Comparison of ENCODE assay signal across 12 cellular contexts in genomic region chrX:42943051-42943450, GRCh38.
DNase-seq lines count a peak whose midpoint lies in the region; ATAC-seq and TF ChIP-seq lines count a peak whose summit lies in the region.
"Had no signal": no experiment of that assay in that cellular context is flagged by ENCODE, and none has a peak within 500 bp of the region (broad histone marks: within the 10 kb centered on the region; RNA-seq: fewer than 3 reads in every experiment).

No MANE protein-coding gene starts in this region.

- intact Hi-C loops in breast epithelium (cut with DNase I; ENCODE audit: low total_unique reads): no loop called here

- no peak for TF ChIP-seq POLR2A in breast epithelium (IDR thresholded peaks at IDR 0.05)

- H3K4me3 ChIP-seq in DOHH2 (ENCODE audit: low read length) (peak overlapping the region; percentile 33), HL-60 (replicated peaks; ENCODE audit: insufficient read depth, low read length) (no peak overlapping the region), breast epithelium (no peak overlapping the region)

- H3K9me3 ChIP-seq in DOHH2 (ENCODE audit: control insufficient read depth, insufficient read depth, low read length) (peaks cover 32% of the 10 kb centered on the region), breast epithelium (no peaks in the 10 kb centered on the region)

- no peaks in the 10 kb centered on the region for H3K79me2 ChIP-seq in DOHH2 (ENCODE audit: control insufficient read depth, low read length)

- peak; percentile 16 for ATAC-seq in GM19468 (IDR thresholded peaks at IDR 0.05; ENCODE audit: extremely low read depth, unreplicated experiment)
- ATAC-seq in HG03571 (IDR thresholded peaks at IDR 0.05; ENCODE audit: unreplicated experiment): no peak
- no peak for ATAC-seq in HG03521 (IDR thresholded peaks at IDR 0.05; ENCODE audit: unreplicated experiment)

- H3K27ac ChIP-seq in DOHH2 (ENCODE audit: low read depth, low read length): peak overlapping the region; percentile 84
- peak overlapping the region; percentile 72 for H3K27ac ChIP-seq in HL-60 (replicated peaks)
- H3K27ac ChIP-seq in breast epithelium: peak overlapping the region; percentile 22 to 64

- H3K9me2 ChIP-seq in DOHH2 (replicated peaks; ENCODE audit: control insufficient read depth, low read length): no peaks in the 10 kb centered on the region

- peak overlapping the region; percentile 51 for H3K4me2 ChIP-seq in DOHH2 (ENCODE audit: low read length)

- no peak for DNase-seq in HL-60 (ENCODE audit: low read depth in 1 of 2, low spot score in 1 of 2)
- no peak for DNase-seq in breast epithelium (ENCODE audit: low spot score in 2 of 2)
- no peak for DNase-seq in dermis blood vessel endothelial cell
- DNase-seq in medulla oblongata (ENCODE audit: extremely low spot score): no peak
- DNase-seq: anterior cingulate cortex; HCEC 1CT; NCI-H1417; stimulated activated CD4-positive, alpha-beta T cell treated with anti-CD3 and anti-CD28 coated beads, Interleukin-4, amount 100 ng/mL, for 1 hour had no signal

- no peaks in the 10 kb centered on the region for H3F3A ChIP-seq in DOHH2 (ENCODE audit: control insufficient read depth, insufficient read depth)

- H3K27me3 ChIP-seq in DOHH2 (ENCODE audit: control insufficient read depth, low read length): no peaks in the 10 kb centered on the region
- H3K27me3 ChIP-seq in HL-60 (ENCODE audit: insufficient read depth, poor library complexity, severe bottlenecking): no peaks in the 10 kb centered on the region
- peaks cover 0 to 15% of the 10 kb centered on the region in 2 donors for H3K27me3 ChIP-seq in breast epithelium

- TF ChIP-seq CTCF in DOHH2 (IDR thresholded peaks at IDR 0.05; ENCODE audit: low read depth, low read length, poor library complexity, severe bottlenecking) (no peak), HL-60 (IDR thresholded peaks at IDR 0.05; ENCODE audit: insufficient read depth, low read length) (no peak), breast epithelium (IDR thresholded peaks at IDR 0.05) (no peak)

- peaks cover 30% of the 10 kb centered on the region for H3K4me1 ChIP-seq in DOHH2 (ENCODE audit: control insufficient read depth, low read length)
- no peaks in the 10 kb centered on the region for H3K4me1 ChIP-seq in breast epithelium

- H3K36me3 ChIP-seq in DOHH2 (ENCODE audit: control insufficient read depth, low read length): peaks cover 46% of the 10 kb centered on the region
- no peaks in the 10 kb centered on the region for H3K36me3 ChIP-seq in breast epithelium

- no peaks in the 10 kb centered on the region for H4K20me1 ChIP-seq in DOHH2 (ENCODE audit: control insufficient read depth, insufficient read depth, low read depth, low read length)
